17 cellular contexts compared by ENCODE assay signal in the genomic region with DNA sequence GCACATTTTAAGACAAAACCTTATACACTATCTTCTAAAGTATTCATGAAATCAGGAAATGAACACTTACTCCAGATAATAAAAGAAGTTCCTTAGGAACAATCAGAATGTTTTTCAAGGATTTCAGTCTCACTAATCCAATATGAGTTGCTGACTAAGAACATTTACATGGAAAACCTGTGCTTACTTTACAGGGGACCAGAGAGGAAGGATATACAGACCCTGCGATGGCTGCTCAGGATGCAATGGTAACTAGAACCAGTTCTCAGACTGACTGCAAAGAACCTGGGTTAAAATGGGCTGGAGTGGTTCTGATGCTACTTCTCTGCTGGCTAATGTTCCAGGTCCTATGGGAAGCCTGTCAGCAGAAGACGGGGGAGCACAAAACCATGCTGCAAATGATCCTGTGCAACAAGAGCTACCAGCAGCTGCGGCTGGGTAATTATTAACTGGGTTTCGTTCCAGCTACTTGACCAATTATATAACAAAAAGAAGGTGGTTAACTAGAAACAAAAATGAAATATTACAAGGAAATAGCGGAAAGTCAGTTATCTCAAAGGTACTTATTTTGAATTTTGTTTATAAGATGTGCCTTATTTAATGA.
A peak's percentile ranks its signal among the peaks of the same experiment; 100 is the strongest.
DNase-seq lines count a peak whose midpoint lies in the region; ATAC-seq and FAIRE-seq lines count a peak whose summit lies in the region.
"Had no signal": no experiment of that assay in that cellular context is flagged by ENCODE, and none has a peak within 500 bp of the region (broad histone marks: within the 10 kb centered on the region; RNA-seq: fewer than 3 reads in every experiment).

No MANE protein-coding gene starts in this region.

- H3K4ac ChIP-seq in mesenchymal stem cell (ENCODE audit: low read depth in 1 of 2, low read length in 2 of 2) = no peak overlapping the region

- FAIRE-seq in GM19239 (lab: Jason Lieb, UNC) = no peak
- FAIRE-seq: D721Med had no signal

- ATAC-seq in sciatic nerve = no peak

- H4K8ac ChIP-seq in mesenchymal stem cell (ENCODE audit: low read length) = no peak overlapping the region

- WGBS in mesenchymal stem cell = 98% methylated on average over 2 of the region's 5 CpGs

- H3K14ac ChIP-seq in mesenchymal stem cell (ENCODE audit: low read length in 2 of 2) = no peak overlapping the region

- intact Hi-C loops in sciatic nerve (cut with DNase I) = no loop called here

- H2BK5ac ChIP-seq in mesenchymal stem cell (ENCODE audit: low read depth, low read length, poor library complexity, severe bottlenecking) = no peak overlapping the region

- H3K27ac ChIP-seq in mesenchymal stem cell (ENCODE audit: low read length, poor library complexity, severe bottlenecking) = peak overlapping the region; percentile 34
- H3K27ac ChIP-seq: SJCRH30 had no signal

- H3K18ac ChIP-seq in mesenchymal stem cell (ENCODE audit: low read depth in 1 of 2, low read length in 2 of 2) = no peak overlapping the region

- in situ Hi-C loops in ACHN (cut with HindIII; ENCODE audit: low pct_ligation_motif_present, low pct_unique_long_range_greater_than_20kb, low sequenced_read_pairs) = no loop called here

- H2BK12ac ChIP-seq in mesenchymal stem cell (ENCODE audit: low read length in 2 of 2) = no peak overlapping the region

- H3K36me3 ChIP-seq in mesenchymal stem cell (ENCODE audit: control insufficient read depth in 1 of 2, insufficient read depth in 2 of 2, low read depth in 1 of 2, low read length in 2 of 2) = no peaks in the 10 kb centered on the region
- H3K36me3 ChIP-seq: SJCRH30 had no signal

- DNase-seq in ACHN (peak; percentile 68), HuH-7.5 (ENCODE audit: low spot score) (peak; percentile 29), glomerular visceral epithelial cell (ENCODE audit: extremely low spot score) (peak; percentile 73), mesenchymal stem cell (no peak), sciatic nerve (ENCODE audit: low spot score) (no peak), DMS79 (lab: John Stamatoyannopoulos, UW) (no peak), GM19239 (ENCODE audit: insufficient read length, low spot score) (no peak), NOMO-1 treated with DMSO at 0.1 percent for 48 hours (lab: John Stamatoyannopoulos, UW; ENCODE audit: unreplicated experiment) (no peak)
- DNase-seq: EL, MV-4-11, NCI-H1417 treated with DMSO at 0.1 percent for 48 hours, NCI-H2029, NCI-H2171 treated with DMSO at 0.1 percent for 48 hours, NCI-H82, RPMI8226, SJCRH30 had no signal

- H3K23ac ChIP-seq in mesenchymal stem cell (ENCODE audit: low read length in 2 of 2) = no peak overlapping the region

- H2AK5ac ChIP-seq in mesenchymal stem cell (ENCODE audit: low read length, severe bottlenecking) = no peak overlapping the region

- no peak overlapping the region for H4K91ac ChIP-seq in mesenchymal stem cell (ENCODE audit: low read length)

- no peaks in the 10 kb centered on the region for H3K27me3 ChIP-seq in mesenchymal stem cell (ENCODE audit: control insufficient read depth in 1 of 2, insufficient read depth in 1 of 2, low read length in 2 of 2)
- H3K27me3 ChIP-seq: SJCRH30 had no signal

- no peak overlapping the region for H3K9ac ChIP-seq in mesenchymal stem cell (ENCODE audit: low read length)

- H2BK15ac ChIP-seq in mesenchymal stem cell (ENCODE audit: low read depth, poor library complexity, severe bottlenecking) = no peak overlapping the region

- H3K4me3 ChIP-seq in mesenchymal stem cell (ENCODE audit: insufficient read depth in 1 of 2, low read depth in 1 of 2, low read length in 2 of 2) = no peak overlapping the region
- H3K4me3 ChIP-seq: SJCRH30 had no signal

- H2BK120ac ChIP-seq in mesenchymal stem cell (ENCODE audit: low read depth, low read length) = no peak overlapping the region

- H3K79me1 ChIP-seq in mesenchymal stem cell (replicated peaks; ENCODE audit: low read length, poor library complexity, severe bottlenecking) = no peaks in the 10 kb centered on the region

- H3K4me1 ChIP-seq in mesenchymal stem cell (ENCODE audit: control insufficient read depth, insufficient read depth, low read depth, low read length) = peaks cover 2% of the 10 kb centered on the region
- H3K4me1 ChIP-seq: SJCRH30 had no signal

- no peaks in the 10 kb centered on the region for H3K9me3 ChIP-seq in mesenchymal stem cell (ENCODE audit: control insufficient read depth, low read length)
- H3K9me3 ChIP-seq: SJCRH30 had no signal

- H2AFZ ChIP-seq in mesenchymal stem cell (ENCODE audit: low read depth, low read length) = no peak overlapping the region

- H3K4me2 ChIP-seq in mesenchymal stem cell (ENCODE audit: low read length, poor library complexity, severe bottlenecking) = peak overlapping the region; percentile 11

Comparison
In these comparisons a context has a peak if more than half of its experiments do, and no peak if none do; other contexts are left out.
1. DNase-seq: peak in ACHN (single experiment), HuH-7.5 (single experiment) and glomerular visceral epithelial cell (single experiment); none in mesenchymal stem cell (single experiment), sciatic nerve (single experiment), DMS79 (single experiment), GM19239 (single experiment) and NOMO-1 treated with DMSO at 0.1 percent for 48 hours (single experiment).